In the genomic region with DNA sequence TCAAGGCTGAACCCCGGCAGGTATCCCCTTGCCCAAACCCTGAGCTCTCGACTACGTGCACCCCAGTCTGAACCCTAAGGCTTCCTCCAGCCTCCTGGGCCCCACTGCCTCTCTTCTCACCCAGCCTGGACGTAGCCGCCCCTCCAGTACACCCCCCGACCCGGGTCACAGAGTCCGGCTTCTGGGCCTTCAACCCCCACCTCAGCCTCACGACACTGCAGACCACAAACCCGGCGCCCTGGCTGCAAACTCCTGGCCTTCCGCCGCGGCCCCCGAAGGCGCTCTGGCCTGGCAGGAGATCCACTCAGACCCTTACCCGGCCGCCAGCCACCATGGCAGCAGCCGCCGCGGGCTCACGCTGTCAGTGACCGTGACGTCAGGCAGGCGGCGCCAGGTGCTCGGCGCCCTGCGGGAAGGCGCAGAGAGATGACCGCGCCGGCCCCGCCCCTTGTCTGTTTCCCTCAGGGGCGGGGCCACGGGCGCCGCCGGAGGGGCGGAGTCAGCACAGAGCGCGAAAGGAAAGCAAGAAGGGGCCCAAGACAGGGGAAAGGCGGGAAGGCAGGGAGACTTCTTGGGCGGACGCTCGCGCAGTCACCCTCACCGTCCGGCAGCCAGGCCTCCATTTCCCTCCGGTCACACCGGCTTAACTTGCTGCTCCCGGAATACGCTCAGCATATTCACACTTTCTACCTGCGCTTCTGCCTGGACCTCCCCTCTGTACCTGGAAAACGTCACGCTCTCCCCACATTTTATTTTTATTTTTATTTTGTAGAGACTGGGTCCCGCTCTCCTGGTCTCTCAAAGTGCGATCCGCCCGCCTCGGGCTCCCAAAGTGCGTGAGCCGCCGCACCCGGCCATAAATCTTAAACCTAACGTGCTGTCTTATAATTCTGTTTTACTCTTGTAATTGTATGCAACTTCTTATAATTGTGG, we compare ENCODE assay signal across 1 cellular context.
TF ChIP-seq lines count a peak whose summit lies in the region.

A gene with protein sequence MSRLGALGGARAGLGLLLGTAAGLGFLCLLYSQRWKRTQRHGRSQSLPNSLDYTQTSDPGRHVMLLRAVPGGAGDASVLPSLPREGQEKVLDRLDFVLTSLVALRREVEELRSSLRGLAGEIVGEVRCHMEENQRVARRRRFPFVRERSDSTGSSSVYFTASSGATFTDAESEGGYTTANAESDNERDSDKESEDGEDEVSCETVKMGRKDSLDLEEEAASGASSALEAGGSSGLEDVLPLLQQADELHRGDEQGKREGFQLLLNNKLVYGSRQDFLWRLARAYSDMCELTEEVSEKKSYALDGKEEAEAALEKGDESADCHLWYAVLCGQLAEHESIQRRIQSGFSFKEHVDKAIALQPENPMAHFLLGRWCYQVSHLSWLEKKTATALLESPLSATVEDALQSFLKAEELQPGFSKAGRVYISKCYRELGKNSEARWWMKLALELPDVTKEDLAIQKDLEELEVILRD (minus strand): TSS at position 372 of the 933 bp plus-strand sequence. CDS start 471 bp downstream, outside the sequence.

TF ChIP-seq in HepG2, 621 proteins besides CTCF, POLR2A, EP300 and RAD21 (continued from another document and continues in another):
- TF ChIP-seq, protein P1, sequence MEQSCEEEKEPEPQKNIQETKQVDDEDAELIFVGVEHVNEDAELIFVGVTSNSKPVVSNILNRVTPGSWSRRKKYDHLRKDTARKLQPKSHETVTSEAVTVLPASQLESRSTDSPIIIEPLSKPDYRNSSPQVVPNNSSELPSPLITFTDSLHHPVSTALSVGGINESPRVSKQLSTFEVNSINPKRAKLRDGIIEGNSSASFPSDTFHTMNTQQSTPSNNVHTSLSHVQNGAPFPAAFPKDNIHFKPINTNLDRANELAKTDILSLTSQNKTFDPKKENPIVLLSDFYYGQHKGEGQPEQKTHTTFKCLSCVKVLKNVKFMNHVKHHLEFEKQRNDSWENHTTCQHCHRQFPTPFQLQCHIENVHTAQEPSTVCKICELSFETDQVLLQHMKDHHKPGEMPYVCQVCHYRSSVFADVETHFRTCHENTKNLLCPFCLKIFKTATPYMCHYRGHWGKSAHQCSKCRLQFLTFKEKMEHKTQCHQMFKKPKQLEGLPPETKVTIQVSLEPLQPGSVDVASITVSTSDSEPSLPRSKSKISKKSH (CRISPR knock-in tag; IDR thresholded peaks at IDR 0.05; ENCODE audit: borderline replicate concordance), result peak; percentile 63
- TF ChIP-seq SP1 (IDR thresholded peaks at IDR 0.05) (no peak), SP1 (CRISPR knock-in tag; IDR thresholded peaks at IDR 0.05) (peak; percentile 97), U2AF2 (IDR thresholded peaks at IDR 0.05; ENCODE audit: low read depth, low read length) (no peak), KLF6 (CRISPR knock-in tag; IDR thresholded peaks at IDR 0.05) (no peak; the same call in 1 of the 2 replicates), NFKBIZ (CRISPR knock-in tag; IDR thresholded peaks at IDR 0.05) (no peak), SAP130 (CRISPR knock-in tag; IDR thresholded peaks at IDR 0.05; ENCODE audit: low read depth) (peak; percentile 97), NR2F6 (IDR thresholded peaks at IDR 0.05) (no peak), NR2F6 (CRISPR knock-in tag; IDR thresholded peaks at IDR 0.05) (no peak), ZZZ3 (CRISPR knock-in tag; IDR thresholded peaks at IDR 0.05; ENCODE audit: borderline replicate concordance) (peak; percentile 85), CCAR2 (optimal IDR thresholded peaks at IDR 0.05; ENCODE audit: low read depth, low read length) (no peak), ZNF292 (CRISPR knock-in tag; IDR thresholded peaks at IDR 0.05; ENCODE audit: borderline replicate concordance, low read depth) (0 out of 2 replicates have a peak, but pooled peaks have one; percentile 6), ZFY (CRISPR knock-in tag; IDR thresholded peaks at IDR 0.05) (peak; percentile 85), SNAPC2 (CRISPR knock-in tag; IDR thresholded peaks at IDR 0.05) (no peak), MBD4 (IDR thresholded peaks at IDR 0.05; ENCODE audit: borderline replicate concordance, low read length) (no peak), RFXANK (CRISPR knock-in tag; IDR thresholded peaks at IDR 0.05) (no peak), ZNF619 (CRISPR knock-in tag; IDR thresholded peaks at IDR 0.05) (peak; percentile 12; the same call in 1 of the 2 replicates), MAFF (IDR thresholded peaks at IDR 0.05; ENCODE audit: low read depth, low read length) (no peak), SNAI1 (CRISPR knock-in tag; IDR thresholded peaks at IDR 0.05; ENCODE audit: borderline replicate concordance) (peak; percentile 79; the same call in 1 of the 2 replicates), ZNF382 (CRISPR knock-in tag; IDR thresholded peaks at IDR 0.05; ENCODE audit: borderline replicate concordance) (no peak), REXO4 (CRISPR knock-in tag; IDR thresholded peaks at IDR 0.05; ENCODE audit: borderline replicate concordance) (no peak), ZFP82 (CRISPR knock-in tag; IDR thresholded peaks at IDR 0.05; ENCODE audit: borderline replicate concordance) (0 out of 2 replicates have a peak, but pooled peaks have one; percentile 63), NRL (CRISPR knock-in tag; IDR thresholded peaks at IDR 0.05; ENCODE audit: borderline replicate concordance) (no peak; the same call in 1 of the 2 replicates), MTA3 (CRISPR knock-in tag; IDR thresholded peaks at IDR 0.05) (no peak), ZNF563 (CRISPR knock-in tag; IDR thresholded peaks at IDR 0.05) (no peak), HMGA1 (CRISPR knock-in tag; conservative IDR thresholded peaks at IDR 0.05) (no peak), ZNF776 (CRISPR knock-in tag; IDR thresholded peaks at IDR 0.05) (no peak), ZNF264 (CRISPR knock-in tag; IDR thresholded peaks at IDR 0.05) (no peak), MED8 (CRISPR knock-in tag; IDR thresholded peaks at IDR 0.05; ENCODE audit: insufficient replicate concordance) (no peak), HDAC1 (CRISPR knock-in tag; IDR thresholded peaks at IDR 0.05) (peak; percentile 92), ZNF768 (CRISPR knock-in tag; IDR thresholded peaks at IDR 0.05) (no peak), ZNF335 (CRISPR knock-in tag; IDR thresholded peaks at IDR 0.05) (no peak), TP53 (CRISPR knock-in tag; conservative IDR thresholded peaks at IDR 0.05) (no peak), GATA4 (IDR thresholded peaks at IDR 0.05; ENCODE audit: borderline replicate concordance, low read depth) (no peak), NFIB (CRISPR knock-in tag; IDR thresholded peaks at IDR 0.05; ENCODE audit: borderline replicate concordance) (no peak), MBNL3 (CRISPR knock-in tag; conservative IDR thresholded peaks at IDR 0.05) (no peak), NR2F2 (IDR thresholded peaks at IDR 0.05; ENCODE audit: borderline replicate concordance, low read depth) (no peak), POGZ (CRISPR knock-in tag; IDR thresholded peaks at IDR 0.05) (peak; percentile 85; the same call in 1 of the 2 replicates), TGIF2 (CRISPR knock-in tag; IDR thresholded peaks at IDR 0.05) (peak; percentile 87; the same call in 1 of the 2 replicates), IKZF1 (IDR thresholded peaks at IDR 0.05) (no peak), CBX5 (CRISPR knock-in tag; IDR thresholded peaks at IDR 0.05; ENCODE audit: borderline replicate concordance) (no peak), PPARG (CRISPR knock-in tag; conservative IDR thresholded peaks at IDR 0.05) (no peak), TSC22D2 (CRISPR knock-in tag; IDR thresholded peaks at IDR 0.05; ENCODE audit: borderline replicate concordance) (no peak), SRY (CRISPR knock-in tag; IDR thresholded peaks at IDR 0.05) (no peak; the same call in 1 of the 2 replicates), PHB2 (IDR thresholded peaks at IDR 0.05; ENCODE audit: partially characterized antibody) (no peak), ZNF850 (CRISPR knock-in tag; conservative IDR thresholded peaks at IDR 0.05) (0 out of 2 replicates have a peak, but pooled peaks have one; percentile 87), SKI (IDR thresholded peaks at IDR 0.05; ENCODE audit: partially characterized antibody) (peak; percentile 65)
- TF ChIP-seq, protein P2, sequence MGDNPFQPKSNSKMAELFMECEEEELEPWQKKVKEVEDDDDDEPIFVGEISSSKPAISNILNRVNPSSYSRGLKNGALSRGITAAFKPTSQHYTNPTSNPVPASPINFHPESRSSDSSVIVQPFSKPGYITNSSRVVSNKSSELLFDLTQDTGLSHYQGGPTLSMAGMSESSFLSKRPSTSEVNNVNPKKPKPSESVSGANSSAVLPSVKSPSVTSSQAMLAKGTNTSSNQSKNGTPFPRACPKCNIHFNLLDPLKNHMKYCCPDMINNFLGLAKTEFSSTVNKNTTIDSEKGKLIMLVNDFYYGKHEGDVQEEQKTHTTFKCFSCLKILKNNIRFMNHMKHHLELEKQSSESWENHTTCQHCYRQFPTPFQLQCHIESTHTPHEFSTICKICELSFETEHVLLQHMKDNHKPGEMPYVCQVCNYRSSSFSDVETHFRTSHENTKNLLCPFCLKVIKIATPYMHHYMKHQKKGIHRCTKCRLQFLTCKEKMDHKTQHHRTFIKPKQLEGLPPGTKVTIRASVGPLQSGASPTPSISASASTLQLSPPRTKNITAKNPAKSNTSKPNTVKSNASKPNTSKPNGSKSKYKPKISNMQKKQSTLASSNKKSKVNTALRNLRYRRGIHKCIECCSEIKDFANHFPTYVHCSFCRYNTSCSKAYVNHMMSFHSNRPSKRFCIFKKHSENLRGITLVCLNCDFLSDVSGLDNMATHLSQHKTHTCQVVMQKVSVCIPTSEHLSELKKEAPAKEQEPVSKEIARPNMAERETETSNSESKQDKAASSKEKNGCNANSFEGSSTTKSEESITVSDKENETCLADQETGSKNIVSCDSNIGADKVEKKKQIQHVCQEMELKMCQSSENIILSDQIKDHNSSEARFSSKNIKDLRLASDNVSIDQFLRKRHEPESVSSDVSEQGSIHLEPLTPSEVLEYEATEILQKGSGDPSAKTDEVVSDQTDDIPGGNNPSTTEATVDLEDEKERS (CRISPR knock-in tag; IDR thresholded peaks at IDR 0.05), result no peak
- TF ChIP-seq, protein P3, sequence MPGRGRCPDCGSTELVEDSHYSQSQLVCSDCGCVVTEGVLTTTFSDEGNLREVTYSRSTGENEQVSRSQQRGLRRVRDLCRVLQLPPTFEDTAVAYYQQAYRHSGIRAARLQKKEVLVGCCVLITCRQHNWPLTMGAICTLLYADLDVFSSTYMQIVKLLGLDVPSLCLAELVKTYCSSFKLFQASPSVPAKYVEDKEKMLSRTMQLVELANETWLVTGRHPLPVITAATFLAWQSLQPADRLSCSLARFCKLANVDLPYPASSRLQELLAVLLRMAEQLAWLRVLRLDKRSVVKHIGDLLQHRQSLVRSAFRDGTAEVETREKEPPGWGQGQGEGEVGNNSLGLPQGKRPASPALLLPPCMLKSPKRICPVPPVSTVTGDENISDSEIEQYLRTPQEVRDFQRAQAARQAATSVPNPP (CRISPR knock-in tag; IDR thresholded peaks at IDR 0.05), result no peak
- TF ChIP-seq, protein P4, sequence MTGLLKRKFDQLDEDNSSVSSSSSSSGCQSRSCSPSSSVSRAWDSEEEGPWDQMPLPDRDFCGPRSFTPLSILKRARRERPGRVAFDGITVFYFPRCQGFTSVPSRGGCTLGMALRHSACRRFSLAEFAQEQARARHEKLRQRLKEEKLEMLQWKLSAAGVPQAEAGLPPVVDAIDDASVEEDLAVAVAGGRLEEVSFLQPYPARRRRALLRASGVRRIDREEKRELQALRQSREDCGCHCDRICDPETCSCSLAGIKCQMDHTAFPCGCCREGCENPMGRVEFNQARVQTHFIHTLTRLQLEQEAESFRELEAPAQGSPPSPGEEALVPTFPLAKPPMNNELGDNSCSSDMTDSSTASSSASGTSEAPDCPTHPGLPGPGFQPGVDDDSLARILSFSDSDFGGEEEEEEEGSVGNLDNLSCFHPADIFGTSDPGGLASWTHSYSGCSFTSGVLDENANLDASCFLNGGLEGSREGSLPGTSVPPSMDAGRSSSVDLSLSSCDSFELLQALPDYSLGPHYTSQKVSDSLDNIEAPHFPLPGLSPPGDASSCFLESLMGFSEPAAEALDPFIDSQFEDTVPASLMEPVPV (CRISPR knock-in tag; IDR thresholded peaks at IDR 0.05), result no peak; the same call in 1 of the 2 replicates
- TF ChIP-seq, protein P5, sequence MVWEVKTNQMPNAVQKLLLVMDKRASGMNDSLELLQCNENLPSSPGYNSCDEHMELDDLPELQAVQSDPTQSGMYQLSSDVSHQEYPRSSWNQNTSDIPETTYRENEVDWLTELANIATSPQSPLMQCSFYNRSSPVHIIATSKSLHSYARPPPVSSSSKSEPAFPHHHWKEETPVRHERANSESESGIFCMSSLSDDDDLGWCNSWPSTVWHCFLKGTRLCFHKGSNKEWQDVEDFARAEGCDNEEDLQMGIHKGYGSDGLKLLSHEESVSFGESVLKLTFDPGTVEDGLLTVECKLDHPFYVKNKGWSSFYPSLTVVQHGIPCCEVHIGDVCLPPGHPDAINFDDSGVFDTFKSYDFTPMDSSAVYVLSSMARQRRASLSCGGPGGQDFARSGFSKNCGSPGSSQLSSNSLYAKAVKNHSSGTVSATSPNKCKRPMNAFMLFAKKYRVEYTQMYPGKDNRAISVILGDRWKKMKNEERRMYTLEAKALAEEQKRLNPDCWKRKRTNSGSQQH (CRISPR knock-in tag; IDR thresholded peaks at IDR 0.05; ENCODE audit: low read depth), result no peak
- TF ChIP-seq, protein P6, sequence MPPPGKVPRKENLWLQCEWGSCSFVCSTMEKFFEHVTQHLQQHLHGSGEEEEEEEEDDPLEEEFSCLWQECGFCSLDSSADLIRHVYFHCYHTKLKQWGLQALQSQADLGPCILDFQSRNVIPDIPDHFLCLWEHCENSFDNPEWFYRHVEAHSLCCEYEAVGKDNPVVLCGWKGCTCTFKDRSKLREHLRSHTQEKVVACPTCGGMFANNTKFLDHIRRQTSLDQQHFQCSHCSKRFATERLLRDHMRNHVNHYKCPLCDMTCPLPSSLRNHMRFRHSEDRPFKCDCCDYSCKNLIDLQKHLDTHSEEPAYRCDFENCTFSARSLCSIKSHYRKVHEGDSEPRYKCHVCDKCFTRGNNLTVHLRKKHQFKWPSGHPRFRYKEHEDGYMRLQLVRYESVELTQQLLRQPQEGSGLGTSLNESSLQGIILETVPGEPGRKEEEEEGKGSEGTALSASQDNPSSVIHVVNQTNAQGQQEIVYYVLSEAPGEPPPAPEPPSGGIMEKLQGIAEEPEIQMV (CRISPR knock-in tag; IDR thresholded peaks at IDR 0.05; ENCODE audit: low read depth), result peak; percentile 93
- TF ChIP-seq, protein P7, sequence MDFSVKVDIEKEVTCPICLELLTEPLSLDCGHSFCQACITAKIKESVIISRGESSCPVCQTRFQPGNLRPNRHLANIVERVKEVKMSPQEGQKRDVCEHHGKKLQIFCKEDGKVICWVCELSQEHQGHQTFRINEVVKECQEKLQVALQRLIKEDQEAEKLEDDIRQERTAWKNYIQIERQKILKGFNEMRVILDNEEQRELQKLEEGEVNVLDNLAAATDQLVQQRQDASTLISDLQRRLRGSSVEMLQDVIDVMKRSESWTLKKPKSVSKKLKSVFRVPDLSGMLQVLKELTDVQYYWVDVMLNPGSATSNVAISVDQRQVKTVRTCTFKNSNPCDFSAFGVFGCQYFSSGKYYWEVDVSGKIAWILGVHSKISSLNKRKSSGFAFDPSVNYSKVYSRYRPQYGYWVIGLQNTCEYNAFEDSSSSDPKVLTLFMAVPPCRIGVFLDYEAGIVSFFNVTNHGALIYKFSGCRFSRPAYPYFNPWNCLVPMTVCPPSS (IDR thresholded peaks at IDR 0.05), result no peak
- TF ChIP-seq, protein P8, sequence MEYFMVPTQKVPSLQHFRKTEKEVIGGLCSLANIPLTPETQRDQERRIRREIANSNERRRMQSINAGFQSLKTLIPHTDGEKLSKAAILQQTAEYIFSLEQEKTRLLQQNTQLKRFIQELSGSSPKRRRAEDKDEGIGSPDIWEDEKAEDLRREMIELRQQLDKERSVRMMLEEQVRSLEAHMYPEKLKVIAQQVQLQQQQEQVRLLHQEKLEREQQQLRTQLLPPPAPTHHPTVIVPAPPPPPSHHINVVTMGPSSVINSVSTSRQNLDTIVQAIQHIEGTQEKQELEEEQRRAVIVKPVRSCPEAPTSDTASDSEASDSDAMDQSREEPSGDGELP (IDR thresholded peaks at IDR 0.05; ENCODE audit: borderline replicate concordance, low read depth), result peak; percentile 59; the same call in 1 of the 2 replicates
